In the genomic region with DNA sequence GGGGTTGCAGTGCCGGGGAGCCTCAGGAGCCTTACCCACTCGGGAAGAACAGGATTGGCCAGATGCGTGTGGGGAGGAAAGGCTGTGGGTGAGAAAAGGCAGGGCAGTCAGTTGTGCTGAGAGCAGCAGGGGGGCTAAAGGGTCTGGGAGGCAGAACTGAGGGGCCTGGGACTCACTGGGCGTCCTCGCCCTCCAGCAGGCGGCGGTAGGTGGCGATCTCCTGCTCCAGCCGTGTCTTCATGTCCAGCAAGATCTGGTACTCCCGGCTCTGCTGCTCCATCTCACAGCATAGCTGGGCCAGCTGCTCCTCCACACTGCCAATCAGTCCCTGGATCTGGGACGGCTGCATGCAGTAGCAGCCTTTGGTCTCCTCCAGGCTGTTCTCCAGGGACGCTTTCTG, we compare ENCODE assay signal across 7 cellular contexts.
DNase-seq lines count a peak whose midpoint lies in the region; ATAC-seq, FAIRE-seq and TF ChIP-seq lines count a peak whose summit lies in the region.
"Not testable (repeated sequence)": the region's sequence is repeated elsewhere in the genome, so short reads cannot be mapped to it uniquely, and the experiment has no call there.

No MANE protein-coding gene starts in this region.

- FAIRE-seq in K562 (lab: Jason Lieb, UNC) = not testable (repeated sequence)

- H3K9me3 ChIP-seq in H9 (ENCODE audit: control insufficient read depth, low read depth, low read length); Panc1 (ENCODE audit: control insufficient read depth, insufficient read depth, low read depth, low read length); K562 (replicated peaks; ENCODE audit: control insufficient read depth, insufficient read depth, low read depth, low read length); hepatocyte (ENCODE audit: low read depth): not testable (repeated sequence)

- H3K4me3 ChIP-seq in Panc1 (ENCODE audit: low read depth in 2 of 2, low read length in 2 of 2); K562; hepatocyte: not testable (repeated sequence)

- H2AK5ac ChIP-seq in H9 (ENCODE audit: insufficient read length, low read length) = not testable (repeated sequence)

- not testable (repeated sequence) for H3K23me2 ChIP-seq in H9 (ENCODE audit: insufficient read length, low read depth, low read length, poor library complexity, severe bottlenecking)

- H3K36me3 ChIP-seq in Panc1 (ENCODE audit: control insufficient read depth, insufficient read depth, low read length); K562 (ENCODE audit: control insufficient read depth, insufficient read depth, low read length); hepatocyte (replicated peaks; ENCODE audit: insufficient read depth, low read depth): not testable (repeated sequence)

- H4K91ac ChIP-seq in H9 (ENCODE audit: insufficient read length, low read depth, low read length) = not testable (repeated sequence)

- ATAC-seq in Panc1 (peak; percentile 72), K562 (peak; percentile 68)

- H3K27me3 ChIP-seq in H9 (ENCODE audit: insufficient read depth, low read length); Panc1 (ENCODE audit: control insufficient read depth, insufficient read depth, low read length); K562 (ENCODE audit: control insufficient read depth in 2 of 2, insufficient read depth in 2 of 2, low read length in 2 of 2); hepatocyte: not testable (repeated sequence)

- TF ChIP-seq POLR2A in K562 (conservative IDR thresholded peaks at IDR 0.05) = not testable (repeated sequence)

- CTCF ChIA-PET in Calu3 (lab: Charles Lee); Panc1 (lab: Charles Lee); K562 (lab: Yijun Ruan, JAX; ENCODE audit: low intra/inter-chr PET ratio): not testable (repeated sequence)

- H2BK12ac ChIP-seq in H9 (ENCODE audit: insufficient read length, low read depth, low read length) = not testable (repeated sequence)

- H3K9me2 ChIP-seq in hepatocyte (replicated peaks; ENCODE audit: insufficient read depth) = not testable (repeated sequence)

- H3K79me1 ChIP-seq in H9 (ENCODE audit: insufficient read depth, low read depth, low read length, poor library complexity, severe bottlenecking) = not testable (repeated sequence)

- TF ChIP-seq RAD21 in K562 (CRISPR knock-in tag; conservative IDR thresholded peaks at IDR 0.05 in 1 of 2, IDR thresholded peaks at IDR 0.05 in 1 of 2) = not testable (repeated sequence)

- not testable (repeated sequence) for H3K4me2 ChIP-seq in H9 (ENCODE audit: insufficient read depth, insufficient read length, low read length); K562 (ENCODE audit: insufficient read depth, low read length); hepatocyte

- H3K9me1 ChIP-seq in K562 (ENCODE audit: control insufficient read depth, insufficient read depth, low read length) = not testable (repeated sequence)

- not testable (repeated sequence) for H3K4me1 Mint-ChIP-seq in Calu3 (ENCODE audit: low read depth, unreplicated experiment); H9

- not testable (repeated sequence) for H4K8ac ChIP-seq in H9 (replicated peaks; ENCODE audit: insufficient read length, low read depth, low read length)

- POLR2A ChIA-PET in Panc1 (lab: Charles Lee); K562 (lab: Yijun Ruan, JAX): not testable (repeated sequence)

- H3K27ac Mint-ChIP-seq in Calu3 (ENCODE audit: unreplicated experiment); H9: not testable (repeated sequence)

- DNase-seq in Calu3 (peak; percentile 21), mesenteric fat pad (ENCODE audit: low spot score) (peak; percentile 41), posterior vena cava (ENCODE audit: low spot score) (peak; percentile 43)
- DNase-seq in H9; Panc1 (ENCODE audit: low read depth, low spot score); K562 (ENCODE audit: extremely low read depth in 1 of 4, low spot score in 3 of 4); hepatocyte (ENCODE audit: low spot score): not testable (repeated sequence)

- H3K4ac ChIP-seq in H9 (ENCODE audit: low read depth, low read length) = not testable (repeated sequence)

- H2BK5ac ChIP-seq in H9 (ENCODE audit: insufficient read length, low read length) = not testable (repeated sequence)

- not testable (repeated sequence) for H4K20me1 ChIP-seq in H9 (ENCODE audit: control insufficient read depth, insufficient read depth, insufficient read length); K562 (replicated peaks; ENCODE audit: control insufficient read depth, insufficient read depth, low read length); hepatocyte (ENCODE audit: insufficient read depth, poor library complexity, severe bottlenecking)

- H3K56ac ChIP-seq in H9 (ENCODE audit: insufficient read length, low read depth, low read length) = not testable (repeated sequence)

- not testable (repeated sequence) for H3K27me3 Mint-ChIP-seq in Calu3 (ENCODE audit: unreplicated experiment); H9 (ENCODE audit: low read depth)

- not testable (repeated sequence) for H3K27ac ChIP-seq in H9 (ENCODE audit: insufficient read length, low read depth, low read length); Panc1 (ENCODE audit: low read length); K562 (ENCODE audit: extremely low read depth, low read depth, low read length); hepatocyte

- not testable (repeated sequence) for H4K5ac ChIP-seq in H9 (ENCODE audit: insufficient read length, low read depth, low read length)

- not testable (repeated sequence) for H3K36me3 Mint-ChIP-seq in Calu3 (ENCODE audit: insufficient read depth, unreplicated experiment); H9 (ENCODE audit: insufficient read depth in 1 of 3, low read depth in 3 of 3)

- not testable (repeated sequence) for H3K9ac ChIP-seq in H9 (ENCODE audit: extremely low read depth, insufficient read length, low read length); K562 (ENCODE audit: insufficient read depth in 1 of 2, low read depth in 2 of 2, low read length in 2 of 2)

- BruUV-seq in Calu3 (replicated peaks; lab: Mats Ljungman, UMichigan); Panc1 (replicated peaks; lab: Mats Ljungman, UMichigan); K562 (replicated peaks; lab: Mats Ljungman, UMichigan): not testable (repeated sequence)

- H3K4me3 Mint-ChIP-seq in Calu3 (ENCODE audit: low read depth, unreplicated experiment); H9: not testable (repeated sequence)

- H3K18ac ChIP-seq in H9 (ENCODE audit: insufficient read length, low read depth, low read length) = not testable (repeated sequence)

- H2AFZ ChIP-seq in H9 (ENCODE audit: low read length); K562 (ENCODE audit: low read depth, low read length); hepatocyte: not testable (repeated sequence)

- in situ Hi-C loops in Panc1 (cut with HindIII; ENCODE audit: low pct_unique_long_range_greater_than_20kb, low sequenced_read_pairs); K562 (cut with MboI): not testable (repeated sequence)

- H3K79me2 ChIP-seq in H9 (ENCODE audit: insufficient read depth, low read length); K562 (ENCODE audit: control insufficient read depth, insufficient read depth, low read length); hepatocyte: not testable (repeated sequence)

- H3K14ac ChIP-seq in H9 (ENCODE audit: insufficient read depth, low read length) = not testable (repeated sequence)

- no CpG with 5 or more reads among the region's 12 CpGs for WGBS in H9 (ENCODE audit: extremely low coverage, insufficient read length, low lambda C conversion rate)
- WGBS in K562 (ENCODE audit: insufficient coverage, low coverage, missing lambda C conversion rate) = 0% methylated on average over 2 of the region's 12 CpGs
- 31% methylated on average over 3 of the region's 12 CpGs for WGBS in hepatocyte (ENCODE audit: low lambda C conversion rate, missing lambda C conversion rate)

- H2BK15ac ChIP-seq in H9 (ENCODE audit: low read depth, low read length) = not testable (repeated sequence)

- H3K23ac ChIP-seq in H9 (ENCODE audit: insufficient read length, low read depth, low read length) = not testable (repeated sequence)

- not testable (repeated sequence) for TF ChIP-seq CTCF in Calu3 (IDR thresholded peaks at IDR 0.05; ENCODE audit: unreplicated experiment); Panc1 (IDR thresholded peaks at IDR 0.05); K562 (IDR thresholded peaks at IDR 0.05 in 2 of 3, conservative IDR thresholded peaks at IDR 0.05 in 1 of 3; ENCODE audit: insufficient read depth in 2 of 3, low read depth in 1 of 3, low read length in 3 of 3)
- TF ChIP-seq CTCF in H9 (conservative IDR thresholded peaks at IDR 0.05) = peak; percentile 50; the same call in 2 of the 3 replicates
- TF ChIP-seq CTCF in hepatocyte (IDR thresholded peaks at IDR 0.05; ENCODE audit: poor library complexity) = peak; percentile 15

- H2BK120ac ChIP-seq in H9 (ENCODE audit: low read depth, low read length, poor library complexity, severe bottlenecking) = not testable (repeated sequence)

- not testable (repeated sequence) for TF ChIP-seq EP300 in K562 (IDR thresholded peaks at IDR 0.05; ENCODE audit: low read length)

- H3T11ph ChIP-seq in H9 (ENCODE audit: low read length) = not testable (repeated sequence)

- not testable (repeated sequence) for H2BK20ac ChIP-seq in H9 (ENCODE audit: low read depth, low read length, poor library complexity, severe bottlenecking)

- H3K4me1 ChIP-seq in H9 (ENCODE audit: insufficient read depth, low read length); Panc1 (ENCODE audit: control insufficient read depth, insufficient read depth, low read length); K562 (replicated peaks in 1 of 2; ENCODE audit: control insufficient read depth in 2 of 2, insufficient read depth in 2 of 2, low read length in 2 of 2); hepatocyte (ENCODE audit: insufficient read depth): not testable (repeated sequence)

- intact Hi-C loops in Calu3 (cut with micrococcal nuclease; ENCODE audit: unreplicated experiment); Panc1 (cut with micrococcal nuclease; ENCODE audit: unreplicated experiment); K562 (cut with micrococcal nuclease); posterior vena cava (cut with DNase I): not testable (repeated sequence)

- H3K9me3 Mint-ChIP-seq in Calu3 (ENCODE audit: low read depth, unreplicated experiment) = not testable (repeated sequence)
- peaks cover 5 to 10% of the 10 kb centered on the region in 2 experiments for H3K9me3 Mint-ChIP-seq in H9
